Comparison of ENCODE assay signal across 1 cellular context in genomic region chr7:149838224-149838991, GRCh38.
A peak's percentile ranks its signal among the peaks of the same experiment; 100 is the strongest.
TF ChIP-seq lines count a peak whose summit lies in the region.

ZNF862 (plus strand) TSS chr7:149838375; CDS start chr7:149838612, 237 bp downstream.

TF ChIP-seq in HepG2, 621 proteins besides CTCF, POLR2A, EP300 and RAD21 (continued from another document and continues in another):
- TF ChIP-seq, protein P1, sequence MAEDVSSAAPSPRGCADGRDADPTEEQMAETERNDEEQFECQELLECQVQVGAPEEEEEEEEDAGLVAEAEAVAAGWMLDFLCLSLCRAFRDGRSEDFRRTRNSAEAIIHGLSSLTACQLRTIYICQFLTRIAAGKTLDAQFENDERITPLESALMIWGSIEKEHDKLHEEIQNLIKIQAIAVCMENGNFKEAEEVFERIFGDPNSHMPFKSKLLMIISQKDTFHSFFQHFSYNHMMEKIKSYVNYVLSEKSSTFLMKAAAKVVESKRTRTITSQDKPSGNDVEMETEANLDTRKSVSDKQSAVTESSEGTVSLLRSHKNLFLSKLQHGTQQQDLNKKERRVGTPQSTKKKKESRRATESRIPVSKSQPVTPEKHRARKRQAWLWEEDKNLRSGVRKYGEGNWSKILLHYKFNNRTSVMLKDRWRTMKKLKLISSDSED (CRISPR knock-in tag; IDR thresholded peaks at IDR 0.05), result no peak
- TF ChIP-seq FOXO1 (CRISPR knock-in tag; IDR thresholded peaks at IDR 0.05), result no peak
- TF ChIP-seq FOSL1 (CRISPR knock-in tag; IDR thresholded peaks at IDR 0.05; ENCODE audit: borderline replicate concordance), result no peak
- peak; percentile 26; the same call in 1 of the 2 replicates for TF ChIP-seq ZNF607 (CRISPR knock-in tag; IDR thresholded peaks at IDR 0.05; ENCODE audit: borderline replicate concordance)
- TF ChIP-seq ZNF354B (CRISPR knock-in tag; IDR thresholded peaks at IDR 0.05), result no peak
- peak; percentile 67; the same call in 1 of the 2 replicates for TF ChIP-seq ERF (CRISPR knock-in tag; IDR thresholded peaks at IDR 0.05)
- TF ChIP-seq KMT2B (CRISPR knock-in tag; IDR thresholded peaks at IDR 0.05), result peak; percentile 74; the same call in 1 of the 2 replicates
- TF ChIP-seq SCMH1 (CRISPR knock-in tag; IDR thresholded peaks at IDR 0.05; ENCODE audit: borderline replicate concordance), result no peak
- TF ChIP-seq, protein P2, sequence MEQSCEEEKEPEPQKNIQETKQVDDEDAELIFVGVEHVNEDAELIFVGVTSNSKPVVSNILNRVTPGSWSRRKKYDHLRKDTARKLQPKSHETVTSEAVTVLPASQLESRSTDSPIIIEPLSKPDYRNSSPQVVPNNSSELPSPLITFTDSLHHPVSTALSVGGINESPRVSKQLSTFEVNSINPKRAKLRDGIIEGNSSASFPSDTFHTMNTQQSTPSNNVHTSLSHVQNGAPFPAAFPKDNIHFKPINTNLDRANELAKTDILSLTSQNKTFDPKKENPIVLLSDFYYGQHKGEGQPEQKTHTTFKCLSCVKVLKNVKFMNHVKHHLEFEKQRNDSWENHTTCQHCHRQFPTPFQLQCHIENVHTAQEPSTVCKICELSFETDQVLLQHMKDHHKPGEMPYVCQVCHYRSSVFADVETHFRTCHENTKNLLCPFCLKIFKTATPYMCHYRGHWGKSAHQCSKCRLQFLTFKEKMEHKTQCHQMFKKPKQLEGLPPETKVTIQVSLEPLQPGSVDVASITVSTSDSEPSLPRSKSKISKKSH (CRISPR knock-in tag; IDR thresholded peaks at IDR 0.05; ENCODE audit: borderline replicate concordance), result no peak; the same call in 1 of the 2 replicates
- TF ChIP-seq KDM5B (CRISPR knock-in tag; IDR thresholded peaks at IDR 0.05; ENCODE audit: borderline replicate concordance), result no peak; the same call in 1 of the 2 replicates
- TF ChIP-seq ZFAT (CRISPR knock-in tag; conservative IDR thresholded peaks at IDR 0.05), result 0 out of 2 replicates have a peak, but pooled peaks have one; percentile 12
- no peak for TF ChIP-seq NFE2 (CRISPR knock-in tag; IDR thresholded peaks at IDR 0.05)
- TF ChIP-seq, protein P3, sequence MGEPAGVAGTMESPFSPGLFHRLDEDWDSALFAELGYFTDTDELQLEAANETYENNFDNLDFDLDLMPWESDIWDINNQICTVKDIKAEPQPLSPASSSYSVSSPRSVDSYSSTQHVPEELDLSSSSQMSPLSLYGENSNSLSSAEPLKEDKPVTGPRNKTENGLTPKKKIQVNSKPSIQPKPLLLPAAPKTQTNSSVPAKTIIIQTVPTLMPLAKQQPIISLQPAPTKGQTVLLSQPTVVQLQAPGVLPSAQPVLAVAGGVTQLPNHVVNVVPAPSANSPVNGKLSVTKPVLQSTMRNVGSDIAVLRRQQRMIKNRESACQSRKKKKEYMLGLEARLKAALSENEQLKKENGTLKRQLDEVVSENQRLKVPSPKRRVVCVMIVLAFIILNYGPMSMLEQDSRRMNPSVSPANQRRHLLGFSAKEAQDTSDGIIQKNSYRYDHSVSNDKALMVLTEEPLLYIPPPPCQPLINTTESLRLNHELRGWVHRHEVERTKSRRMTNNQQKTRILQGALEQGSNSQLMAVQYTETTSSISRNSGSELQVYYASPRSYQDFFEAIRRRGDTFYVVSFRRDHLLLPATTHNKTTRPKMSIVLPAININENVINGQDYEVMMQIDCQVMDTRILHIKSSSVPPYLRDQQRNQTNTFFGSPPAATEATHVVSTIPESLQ (CRISPR knock-in tag; conservative IDR thresholded peaks at IDR 0.05), result no peak
- TF ChIP-seq, protein P4, sequence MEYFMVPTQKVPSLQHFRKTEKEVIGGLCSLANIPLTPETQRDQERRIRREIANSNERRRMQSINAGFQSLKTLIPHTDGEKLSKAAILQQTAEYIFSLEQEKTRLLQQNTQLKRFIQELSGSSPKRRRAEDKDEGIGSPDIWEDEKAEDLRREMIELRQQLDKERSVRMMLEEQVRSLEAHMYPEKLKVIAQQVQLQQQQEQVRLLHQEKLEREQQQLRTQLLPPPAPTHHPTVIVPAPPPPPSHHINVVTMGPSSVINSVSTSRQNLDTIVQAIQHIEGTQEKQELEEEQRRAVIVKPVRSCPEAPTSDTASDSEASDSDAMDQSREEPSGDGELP (IDR thresholded peaks at IDR 0.05; ENCODE audit: borderline replicate concordance, low read depth), result peak; percentile 72; the same call in 1 of the 2 replicates
- peak; percentile 86 for TF ChIP-seq HNRNPLL (IDR thresholded peaks at IDR 0.05; ENCODE audit: low read depth, low read length, poor library complexity, severe bottlenecking)
- TF ChIP-seq POLR2AphosphoS2 (IDR thresholded peaks at IDR 0.05; ENCODE audit: low read depth, low read length), result no peak
- peak; percentile 82 for TF ChIP-seq AGO2 (optimal IDR thresholded peaks at IDR 0.05; ENCODE audit: low read depth, low read length)
- TF ChIP-seq ZNF142 (CRISPR knock-in tag; IDR thresholded peaks at IDR 0.05), result no peak; the same call in 1 of the 2 replicates
- TF ChIP-seq, protein P5, sequence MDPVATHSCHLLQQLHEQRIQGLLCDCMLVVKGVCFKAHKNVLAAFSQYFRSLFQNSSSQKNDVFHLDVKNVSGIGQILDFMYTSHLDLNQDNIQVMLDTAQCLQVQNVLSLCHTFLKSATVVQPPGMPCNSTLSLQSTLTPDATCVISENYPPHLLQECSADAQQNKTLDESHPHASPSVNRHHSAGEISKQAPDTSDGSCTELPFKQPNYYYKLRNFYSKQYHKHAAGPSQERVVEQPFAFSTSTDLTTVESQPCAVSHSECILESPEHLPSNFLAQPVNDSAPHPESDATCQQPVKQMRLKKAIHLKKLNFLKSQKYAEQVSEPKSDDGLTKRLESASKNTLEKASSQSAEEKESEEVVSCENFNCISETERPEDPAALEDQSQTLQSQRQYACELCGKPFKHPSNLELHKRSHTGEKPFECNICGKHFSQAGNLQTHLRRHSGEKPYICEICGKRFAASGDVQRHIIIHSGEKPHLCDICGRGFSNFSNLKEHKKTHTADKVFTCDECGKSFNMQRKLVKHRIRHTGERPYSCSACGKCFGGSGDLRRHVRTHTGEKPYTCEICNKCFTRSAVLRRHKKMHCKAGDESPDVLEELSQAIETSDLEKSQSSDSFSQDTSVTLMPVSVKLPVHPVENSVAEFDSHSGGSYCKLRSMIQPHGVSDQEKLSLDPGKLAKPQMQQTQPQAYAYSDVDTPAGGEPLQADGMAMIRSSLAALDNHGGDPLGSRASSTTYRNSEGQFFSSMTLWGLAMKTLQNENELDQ (CRISPR knock-in tag; IDR thresholded peaks at IDR 0.05; ENCODE audit: borderline replicate concordance), result no peak
- no peak for TF ChIP-seq ZNF256 (CRISPR knock-in tag; conservative IDR thresholded peaks at IDR 0.05)
- no peak for TF ChIP-seq TBL1XR1 (IDR thresholded peaks at IDR 0.05; ENCODE audit: borderline replicate concordance, low read length, partially characterized antibody)
- no peak; the same call in 1 of the 2 replicates for TF ChIP-seq GZF1 (CRISPR knock-in tag; IDR thresholded peaks at IDR 0.05)
- no peak for TF ChIP-seq SRF (IDR thresholded peaks at IDR 0.05; ENCODE audit: low read depth, low read length)
- TF ChIP-seq YEATS2 (CRISPR knock-in tag; IDR thresholded peaks at IDR 0.05; ENCODE audit: borderline replicate concordance), result peak; percentile 84; the same call in 1 of the 2 replicates
- TF ChIP-seq ATF7-NPFF (CRISPR knock-in tag; IDR thresholded peaks at IDR 0.05; ENCODE audit: low read depth), result peak; percentile 79; the same call in 1 of the 2 replicates
- peak; percentile 90; the same call in 1 of the 2 replicates for TF ChIP-seq ARHGAP35 (CRISPR knock-in tag; IDR thresholded peaks at IDR 0.05; ENCODE audit: borderline replicate concordance)
- TF ChIP-seq, protein P6, sequence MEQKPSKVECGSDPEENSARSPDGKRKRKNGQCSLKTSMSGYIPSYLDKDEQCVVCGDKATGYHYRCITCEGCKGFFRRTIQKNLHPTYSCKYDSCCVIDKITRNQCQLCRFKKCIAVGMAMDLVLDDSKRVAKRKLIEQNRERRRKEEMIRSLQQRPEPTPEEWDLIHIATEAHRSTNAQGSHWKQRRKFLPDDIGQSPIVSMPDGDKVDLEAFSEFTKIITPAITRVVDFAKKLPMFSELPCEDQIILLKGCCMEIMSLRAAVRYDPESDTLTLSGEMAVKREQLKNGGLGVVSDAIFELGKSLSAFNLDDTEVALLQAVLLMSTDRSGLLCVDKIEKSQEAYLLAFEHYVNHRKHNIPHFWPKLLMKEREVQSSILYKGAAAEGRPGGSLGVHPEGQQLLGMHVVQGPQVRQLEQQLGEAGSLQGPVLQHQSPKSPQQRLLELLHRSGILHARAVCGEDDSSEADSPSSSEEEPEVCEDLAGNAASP (CRISPR knock-in tag; IDR thresholded peaks at IDR 0.05; ENCODE audit: borderline replicate concordance), result peak; percentile 12; the same call in 1 of the 2 replicates
- peak; percentile 94 for TF ChIP-seq HCFC1 (IDR thresholded peaks at IDR 0.05; ENCODE audit: low read depth, low read length)
- no peak; the same call in 1 of the 2 replicates for TF ChIP-seq ZNF776 (CRISPR knock-in tag; IDR thresholded peaks at IDR 0.05)
- TF ChIP-seq ZNF83 (CRISPR knock-in tag; IDR thresholded peaks at IDR 0.05; ENCODE audit: borderline replicate concordance), result peak; percentile 53; the same call in 1 of the 2 replicates
- no peak for TF ChIP-seq ZBTB37 (CRISPR knock-in tag; IDR thresholded peaks at IDR 0.05)
- TF ChIP-seq NR2F6 (IDR thresholded peaks at IDR 0.05), result no peak
- peak; percentile 48; the same call in 1 of the 2 replicates for TF ChIP-seq NR2F6 (CRISPR knock-in tag; IDR thresholded peaks at IDR 0.05)
- TF ChIP-seq HHEX (CRISPR knock-in tag; IDR thresholded peaks at IDR 0.05), result no peak
- no peak for TF ChIP-seq FOXM1 (CRISPR knock-in tag; IDR thresholded peaks at IDR 0.05)
- TF ChIP-seq ZNF432 (CRISPR knock-in tag; IDR thresholded peaks at IDR 0.05; ENCODE audit: borderline replicate concordance), result no peak
- TF ChIP-seq, protein P7, sequence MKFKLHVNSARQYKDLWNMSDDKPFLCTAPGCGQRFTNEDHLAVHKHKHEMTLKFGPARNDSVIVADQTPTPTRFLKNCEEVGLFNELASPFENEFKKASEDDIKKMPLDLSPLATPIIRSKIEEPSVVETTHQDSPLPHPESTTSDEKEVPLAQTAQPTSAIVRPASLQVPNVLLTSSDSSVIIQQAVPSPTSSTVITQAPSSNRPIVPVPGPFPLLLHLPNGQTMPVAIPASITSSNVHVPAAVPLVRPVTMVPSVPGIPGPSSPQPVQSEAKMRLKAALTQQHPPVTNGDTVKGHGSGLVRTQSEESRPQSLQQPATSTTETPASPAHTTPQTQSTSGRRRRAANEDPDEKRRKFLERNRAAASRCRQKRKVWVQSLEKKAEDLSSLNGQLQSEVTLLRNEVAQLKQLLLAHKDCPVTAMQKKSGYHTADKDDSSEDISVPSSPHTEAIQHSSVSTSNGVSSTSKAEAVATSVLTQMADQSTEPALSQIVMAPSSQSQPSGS (CRISPR knock-in tag; IDR thresholded peaks at IDR 0.05), result 0 out of 2 replicates have a peak, but pooled peaks have one; percentile 32
- TF ChIP-seq ZBTB1 (CRISPR knock-in tag; IDR thresholded peaks at IDR 0.05; ENCODE audit: borderline replicate concordance), result no peak
- peak; percentile 94 for TF ChIP-seq ZNF709 (CRISPR knock-in tag; IDR thresholded peaks at IDR 0.05)
- TF ChIP-seq EED (CRISPR knock-in tag; IDR thresholded peaks at IDR 0.05), result 0 out of 2 replicates have a peak, but pooled peaks have one; percentile 28
- no peak for TF ChIP-seq U2AF2 (IDR thresholded peaks at IDR 0.05; ENCODE audit: low read depth, low read length)
- TF ChIP-seq SP2 (CRISPR knock-in tag; IDR thresholded peaks at IDR 0.05), result peak; percentile 54
- TF ChIP-seq MAFF (IDR thresholded peaks at IDR 0.05; ENCODE audit: low read depth, low read length), result no peak
- no peak for TF ChIP-seq ZNF296 (CRISPR knock-in tag; conservative IDR thresholded peaks at IDR 0.05)
- TF ChIP-seq ZNF775 (CRISPR knock-in tag; IDR thresholded peaks at IDR 0.05; ENCODE audit: borderline replicate concordance), result no peak; the same call in 1 of the 2 replicates
